Comparison of ENCODE assay signal across 22 cellular contexts in genomic region chr9:83041771-83042170, GRCh38. TPM values are rescaled to one million over a fixed set of nuclear protein-coding genes. Genes with fewer than 3 reads are reported as not detected.
DNase-seq lines count a peak whose midpoint lies in the region; ATAC-seq, FAIRE-seq and TF ChIP-seq lines count a peak whose summit lies in the region.
"Had no signal": no experiment of that assay in that cellular context is flagged by ENCODE, and none has a peak within 500 bp of the region (broad histone marks: within the 10 kb centered on the region; RNA-seq: fewer than 3 reads in every experiment).

No MANE protein-coding gene starts in this region.

- TF ChIP-seq CTCF in MCF 10A (IDR thresholded peaks at IDR 0.05; ENCODE audit: unreplicated experiment) (no peak), breast epithelium (IDR thresholded peaks at IDR 0.05) (no peak), foreskin keratinocyte (conservative IDR thresholded peaks at IDR 0.05) (no peak)

- peak; percentile 93 for FAIRE-seq in RCC 7860 (lab: Jason Lieb, UNC)
- FAIRE-seq: GM19239, H1 had no signal

- no peaks in the 10 kb centered on the region for H3K36me3 Mint-ChIP-seq in MCF 10A (ENCODE audit: insufficient read depth, unreplicated experiment)
- H3K36me3 Mint-ChIP-seq: CD4-positive, alpha-beta memory T cell; stimulated activated effector memory CD8-positive, alpha-beta T cell treated with anti-CD3 and anti-CD28 coated beads, Interleukin-12 subunit alpha, Interleukin-12 subunit beta, amount 100 ng/mL, for 72 hours had no signal

- no peaks in the 10 kb centered on the region for H3K27me3 Mint-ChIP-seq in MCF 10A (ENCODE audit: insufficient read depth, unreplicated experiment)
- H3K27me3 Mint-ChIP-seq: CD4-positive, alpha-beta memory T cell had no signal

- BruUV-seq in MCF 10A (replicated peaks; lab: Mats Ljungman, UMichigan) = no TSS peak

- H3K4me3 ChIP-seq in breast epithelium = no peak overlapping the region
- H3K4me3 ChIP-seq: ascending aorta, coronary artery, thoracic aorta had no signal

- intact Hi-C loops in MCF 10A (cut with micrococcal nuclease) (no loop called here), breast epithelium (cut with DNase I; ENCODE audit: low total_unique reads) (no loop called here), Right ventricle myocardium inferior (cut with DNase I) (no loop called here)

- CTCF ChIA-PET in MCF 10A (lab: Yijun Ruan, JAX) = no interaction called here

- POLR2A ChIA-PET in MCF 10A (lab: Yijun Ruan, JAX) = interaction anchor here (0.8 to 2.4 kb wide), 2 partner anchors 16 to 19 kb away, joined by 3 to 7 read pairs; no protein-coding TSS in a partner anchor

- no peaks in the 10 kb centered on the region for H3K36me3 ChIP-seq in breast epithelium
- H3K36me3 ChIP-seq: ascending aorta, thoracic aorta had no signal

- peak overlapping the region; percentile 16 for H3K27ac Mint-ChIP-seq in MCF 10A (ENCODE audit: low read depth, unreplicated experiment)
- H3K27ac Mint-ChIP-seq: CD4-positive, alpha-beta memory T cell; stimulated activated effector memory CD8-positive, alpha-beta T cell treated with anti-CD3 and anti-CD28 coated beads, Interleukin-12 subunit alpha, Interleukin-12 subunit beta, amount 100 ng/mL, for 72 hours had no signal

- TF ChIP-seq POLR2A in breast epithelium (IDR thresholded peaks at IDR 0.05) = no peak

- peaks cover 15% of the 10 kb centered on the region for H3K4me1 Mint-ChIP-seq in MCF 10A (ENCODE audit: insufficient read depth, unreplicated experiment)
- H3K4me1 Mint-ChIP-seq: CD4-positive, alpha-beta memory T cell; stimulated activated effector memory CD8-positive, alpha-beta T cell treated with anti-CD3 and anti-CD28 coated beads, Interleukin-12 subunit alpha, Interleukin-12 subunit beta, amount 100 ng/mL, for 72 hours had no signal

- no peaks in the 10 kb centered on the region for H3K4me1 ChIP-seq in breast epithelium
- H3K4me1 ChIP-seq in foreskin keratinocyte = no peaks in the 10 kb centered on the region
- H3K4me1 ChIP-seq: ascending aorta had no signal

- no peak for DNase-seq in MCF 10A (ENCODE audit: unreplicated experiment)
- DNase-seq in breast epithelium (ENCODE audit: low spot score in 2 of 2) = no peak
- DNase-seq in RCC 7860 (ENCODE audit: low spot score) = peak; percentile 51
- no peak for DNase-seq in foreskin keratinocyte
- DNase-seq in Right ventricle myocardium inferior (ENCODE audit: missing footprints) = no peak
- DNase-seq in AG20443 (ENCODE audit: low spot score) = no peak
- DNase-seq in activated effector memory CD4-positive, alpha-beta T cell treated with Interleukin-2 at 50 U/mL for 16 hours = no peak
- DNase-seq: activated CD4-positive, alpha-beta T cell treated with anti-CD3 and anti-CD28 coated beads, Interleukin-2, amount 50 U/mL, for 4 hours; activated naive CD4-positive, alpha-beta T cell; CD4-positive, alpha-beta memory T cell; foreskin melanocyte; NCI-H2107; NCI-H526; T1000 had no signal

- ATAC-seq in foreskin keratinocyte = peak; percentile 11
- ATAC-seq in Right ventricle myocardium inferior = no peak
- no peak for ATAC-seq in HG03039 (IDR thresholded peaks at IDR 0.05; ENCODE audit: unreplicated experiment)
- ATAC-seq: stimulated activated effector memory CD8-positive, alpha-beta T cell treated with anti-CD3 and anti-CD28 coated beads, Interleukin-12 subunit alpha, Interleukin-12 subunit beta, amount 100 ng/mL, for 72 hours had no signal

- no peak overlapping the region for H3K4me3 Mint-ChIP-seq in MCF 10A (ENCODE audit: unreplicated experiment)
- H3K4me3 Mint-ChIP-seq: CD4-positive, alpha-beta memory T cell; stimulated activated effector memory CD8-positive, alpha-beta T cell treated with anti-CD3 and anti-CD28 coated beads, Interleukin-12 subunit alpha, Interleukin-12 subunit beta, amount 100 ng/mL, for 72 hours had no signal

- no peaks in the 10 kb centered on the region for H3K9me3 Mint-ChIP-seq in MCF 10A (ENCODE audit: unreplicated experiment)
- H3K9me3 Mint-ChIP-seq: stimulated activated effector memory CD8-positive, alpha-beta T cell treated with anti-CD3 and anti-CD28 coated beads, Interleukin-12 subunit alpha, Interleukin-12 subunit beta, amount 100 ng/mL, for 72 hours had no signal

- H3K27ac ChIP-seq in breast epithelium (no peak overlapping the region), foreskin keratinocyte (no peak overlapping the region)
- H3K27ac ChIP-seq: ascending aorta, coronary artery, thoracic aorta had no signal

- H3K27me3 ChIP-seq in breast epithelium = no peaks in the 10 kb centered on the region
- peaks cover 7% of the 10 kb centered on the region for H3K27me3 ChIP-seq in foreskin keratinocyte
- H3K27me3 ChIP-seq: ascending aorta had no signal

- no peaks in the 10 kb centered on the region for H3K9me3 ChIP-seq in breast epithelium
- H3K9me3 ChIP-seq: ascending aorta, thoracic aorta had no signal

RNA-seq across cellular contexts. Expression of gene RASEF, which starts 21.2 kb away (rescaled TPM):
- total RNA-seq in MCF 10A (2022) = 6.9 and 7.5 TPM in 2 replicates
- total RNA-seq in breast epithelium = 10 to 100 TPM in 2 of 3 donors, not detected in 1; 39.3 to 50.1 TPM
- total RNA-seq in foreskin keratinocyte = 0.07 and 0.31 TPM in 2 replicates
- 0.03 TPM in 1 of 2 replicates, not detected in the other for polyA plus RNA-seq in foreskin keratinocyte
- total RNA-seq in Right ventricle myocardium inferior = 0.03 TPM
- total RNA-seq: ascending aorta; CD4-positive, alpha-beta memory T cell; OCI-LY7 had no signal
- polyA plus RNA-seq: CD4-positive, alpha-beta memory T cell had no signal
